ENCODE assay signal across 27 cellular contexts in the genomic region with DNA sequence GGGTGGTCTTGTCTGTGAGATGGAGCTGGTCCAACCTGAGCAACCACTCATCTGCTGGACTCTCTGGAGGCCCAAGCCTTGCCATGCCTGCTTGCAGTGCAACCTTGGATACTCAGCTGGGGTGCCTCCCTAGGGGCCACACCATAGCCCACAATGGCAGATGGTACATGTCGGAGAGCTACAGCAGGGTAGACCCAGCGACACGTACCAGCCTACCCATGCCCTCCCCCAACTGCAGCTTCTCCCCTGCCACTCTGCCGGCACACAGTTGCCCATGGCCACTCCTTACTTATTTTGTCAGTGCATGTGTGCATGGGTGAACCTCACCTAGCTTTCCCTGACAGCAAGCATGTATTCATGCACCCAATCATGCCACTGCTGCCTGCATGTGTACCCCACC.
"Had no signal": no experiment of that assay in that cellular context is flagged by ENCODE, and none has a peak within 500 bp of the region (broad histone marks: within the 10 kb centered on the region; RNA-seq: fewer than 3 reads in every experiment).

No MANE protein-coding gene starts in this region.

- H3K27ac ChIP-seq: brain microvascular endothelial cell, esophagus squamous epithelium, gastroesophageal sphincter had no signal

- H3K36me3 ChIP-seq: brain microvascular endothelial cell, esophagus squamous epithelium, gastroesophageal sphincter had no signal

- H3K9me3 ChIP-seq: gastroesophageal sphincter had no signal

- DNase-seq: activated CD4-positive, alpha-beta memory T cell treated with anti-CD3 and anti-CD28 coated beads for 36 hours; activated CD4-positive, alpha-beta T cell treated with anti-CD3 and anti-CD28 coated beads for 36 hours; activated CD4-positive, alpha-beta T cell treated with anti-CD3 and anti-CD28 coated beads, Interleukin-2, amount 10 ng/mL, durations not matched to agents 24 days and 14 days; activated CD4-positive, CD25-positive, alpha-beta regulatory T cell; activated CD4-positive, CD25-positive, alpha-beta regulatory T cell treated with anti-CD3 and anti-CD28 coated beads, Interleukin-2, amount 50 U/mL, for 72 hours; activated CD8-positive, alpha-beta memory T cell treated with anti-CD3 and anti-CD28 coated beads, Interleukin-2, amount 50 U/mL, for 48 hours; activated naive CD4-positive, alpha-beta T cell; activated naive CD4-positive, alpha-beta T cell treated with anti-CD3 and anti-CD28 coated beads, Interleukin-2, amount 10 ng/mL, durations not matched to agents 7 days and 5 days; activated naive CD8-positive, alpha-beta T cell treated with anti-CD3 and anti-CD28 coated beads, Interleukin-2, amount 10 ng/mL, durations not matched to agents 7 days and 5 days; activated T-cell treated with anti-CD3 and anti-CD28 coated beads for 4 hours; activated T-cell treated with anti-CD3 and anti-CD28 coated beads, Interleukin-2, amount 50 U/mL, for 24 hours; activated T-cell treated with anti-CD3 and anti-CD28 coated beads, Interleukin-2, amount 50 U/mL, for 72 hours; brain microvascular endothelial cell; caudate nucleus; cortex of kidney; dermis blood vessel endothelial cell; effector CD4-positive, alpha-beta T cell; effector memory CD8-positive, alpha-beta T cell; erythroblast; esophagus squamous epithelium; foreskin melanocyte; T-helper 1 cell; T-helper 17 cell had no signal

- ATAC-seq: activated CD4-positive, alpha-beta T cell treated with anti-CD3 and anti-CD28 coated beads for 36 hours; activated naive CD4-positive, alpha-beta T cell treated with anti-CD3 and anti-CD28 coated beads, Interleukin-2, amount 50 U/mL, for 72 hours; activated T-cell treated with anti-CD3 and anti-CD28 coated beads, Interleukin-2, amount 50 U/mL, for 72 hours; effector memory CD8-positive, alpha-beta T cell; gastroesophageal sphincter; T-helper 17 cell had no signal

- H3K27me3 ChIP-seq: brain microvascular endothelial cell, esophagus squamous epithelium, gastroesophageal sphincter had no signal

- H3K4me3 ChIP-seq: esophagus squamous epithelium, gastroesophageal sphincter had no signal

- FAIRE-seq: astrocyte, colon had no signal

- H3K4me1 ChIP-seq: esophagus squamous epithelium, gastroesophageal sphincter had no signal
